27 cellular contexts compared by ENCODE assay signal in the genomic region with DNA sequence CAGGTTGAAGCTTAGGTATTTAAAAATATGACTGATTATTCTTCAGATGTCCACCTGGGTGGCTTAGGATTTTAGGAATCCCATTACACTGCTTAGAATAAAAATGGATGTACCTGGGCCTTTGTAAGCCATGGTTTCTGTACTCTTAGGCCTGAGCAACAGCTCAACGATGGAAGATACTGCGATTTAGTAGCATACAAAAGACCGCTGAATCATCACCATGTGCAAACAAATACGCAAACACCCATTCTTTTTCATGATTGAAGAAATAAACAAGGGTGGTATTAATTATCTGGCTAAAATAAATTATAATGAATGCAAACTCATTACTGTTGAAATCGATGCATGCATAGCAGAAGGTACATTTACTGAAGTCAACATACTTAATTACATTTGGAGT.
"Had no signal": no experiment of that assay in that cellular context is flagged by ENCODE, and none has a peak within 500 bp of the region (broad histone marks: within the 10 kb centered on the region; RNA-seq: fewer than 3 reads in every experiment).

No MANE protein-coding gene starts in this region.

- ATAC-seq: activated CD8-positive, alpha-beta T cell treated with anti-CD3 and anti-CD28 coated beads for 36 hours; activated naive CD4-positive, alpha-beta T cell treated with anti-CD3 and anti-CD28 coated beads, Interleukin-2, amount 50 U/mL, for 72 hours; activated T-cell treated with anti-CD3 and anti-CD28 coated beads, Interleukin-2, amount 50 U/mL, for 4 hours; activated T-cell treated with anti-CD3 and anti-CD28 coated beads, Interleukin-2, amount 50 U/mL, for 72 hours; activated T-helper 17 cell treated with anti-CD3 and anti-CD28 coated beads, Interleukin-2, amount 50 U/mL, for 72 hours had no signal

- DNase-seq: activated B cell treated with CpG ODN at 0.5 μM for 24 hours; activated CD4-positive, alpha-beta memory T cell treated with anti-CD3 and anti-CD28 coated beads for 36 hours; activated CD4-positive, alpha-beta T cell treated with anti-CD3 and anti-CD28 coated beads for 4 hours; activated CD4-positive, alpha-beta T cell treated with anti-CD3 and anti-CD28 coated beads, Interleukin-2, amount 10 ng/mL, durations not matched to agents 24 days and 14 days; activated CD4-positive, alpha-beta T cell treated with anti-CD3 and anti-CD28 coated beads, Interleukin-2, amount 50 U/mL, for 1 hour; activated CD4-positive, alpha-beta T cell treated with anti-CD3 and anti-CD28 coated beads, Interleukin-2, amount 50 U/mL, for 4 hours; activated CD4-positive, CD25-positive, alpha-beta regulatory T cell treated with anti-CD3 and anti-CD28 coated beads, Interleukin-2, amount 50 U/mL, for 72 hours; activated CD8-positive, alpha-beta memory T cell treated with anti-CD3 and anti-CD28 coated beads, Interleukin-2, amount 50 U/mL, for 4 hours; activated CD8-positive, alpha-beta T cell treated with anti-CD3 and anti-CD28 coated beads for 36 hours; activated effector memory CD4-positive, alpha-beta T cell treated with anti-CD3 and anti-CD28 coated beads, Interleukin-2, amount 50 U/mL, for 16 hours; activated gamma-delta T cell treated with Interleukin-2 at 50 U/mL for 16 hours; activated naive CD4-positive, alpha-beta T cell; activated naive CD4-positive, alpha-beta T cell treated with anti-CD3 and anti-CD28 coated beads for 36 hours; activated naive CD4-positive, alpha-beta T cell treated with anti-CD3 and anti-CD28 coated beads, Interleukin-2, amount 50 U/mL, for 16 hours; activated naive CD8-positive, alpha-beta T cell treated with anti-CD3 and anti-CD28 coated beads for 36 hours; activated T-cell treated with anti-CD3 and anti-CD28 coated beads for 4 hours; activated T-cell treated with anti-CD3 and anti-CD28 coated beads, Interleukin-2, amount 50 U/mL, for 1 hour; activated T-cell treated with anti-CD3 and anti-CD28 coated beads, Interleukin-2, amount 50 U/mL, for 4 hours; activated T-cell treated with anti-CD3 and anti-CD28 coated beads, Interleukin-2, amount 50 U/mL, for 72 hours; adrenal gland; amniotic stem cell; caudate nucleus; cerebellar nuclear complex; T-helper 2 cell; T-helper 9 cell had no signal
